In the genomic region with DNA sequence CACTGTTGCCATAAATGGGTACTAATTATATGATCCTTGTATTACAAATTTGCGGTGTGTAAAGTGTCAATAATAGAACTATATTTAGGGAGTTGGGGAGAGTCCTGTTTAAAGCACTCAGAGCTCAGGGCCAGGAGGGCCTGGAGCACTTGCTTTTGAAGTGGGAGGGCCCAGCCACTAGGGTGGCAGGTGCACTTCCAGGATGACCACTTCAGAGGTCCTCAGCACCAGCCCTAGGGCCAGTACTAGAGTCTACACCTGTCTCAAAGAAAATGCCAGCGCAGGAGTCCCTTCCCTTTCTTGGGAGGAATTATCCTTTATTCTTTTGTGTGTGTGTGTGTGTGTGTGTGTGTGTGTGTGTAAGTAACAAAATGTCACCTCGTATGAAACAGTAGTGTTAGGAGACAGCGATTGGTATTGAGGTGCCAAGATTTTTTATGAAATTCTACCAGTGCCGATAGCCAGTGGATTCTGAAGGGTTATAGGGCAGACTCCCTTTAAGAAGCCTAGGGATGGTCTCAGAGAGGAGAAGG, we compare ENCODE assay signal across 1 cellular context.
TF ChIP-seq lines count a peak whose summit lies in the region.

No MANE protein-coding gene starts in this region.

TF ChIP-seq in liver, 16 proteins besides CTCF, POLR2A, EP300 and RAD21 (continued from another document):
- TF ChIP-seq REST (IDR thresholded peaks at IDR 0.05) (no peak), JUND (IDR thresholded peaks at IDR 0.05) (no peak)
